ENCODE assay signal across 9 cellular contexts in the genomic region with DNA sequence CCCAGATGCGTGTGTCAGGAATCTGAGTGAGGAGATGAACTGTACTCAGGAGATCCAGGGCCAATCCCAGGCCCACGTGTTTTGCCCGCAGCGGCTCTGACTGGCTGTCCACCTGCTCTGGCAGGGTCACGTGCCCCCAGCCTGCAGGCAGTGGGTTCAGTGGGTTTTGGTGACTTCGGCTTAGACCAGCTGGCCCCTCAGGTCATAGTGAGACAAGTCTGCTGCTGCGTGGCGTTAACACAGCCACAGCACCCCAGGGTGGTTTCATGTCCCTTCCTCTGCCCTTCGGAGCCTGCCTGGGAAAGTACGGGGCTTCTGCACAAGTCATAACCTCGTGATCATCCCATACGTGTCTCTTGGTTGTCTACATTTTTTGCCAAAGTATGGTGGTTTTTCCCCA. TPM values are rescaled to one million over a fixed set of nuclear protein-coding genes. Genes with fewer than 3 reads are reported as not detected.
DNase-seq lines count a peak whose midpoint lies in the region; ATAC-seq, FAIRE-seq and TF ChIP-seq lines count a peak whose summit lies in the region.
"Had no signal": no experiment of that assay in that cellular context is flagged by ENCODE, and none has a peak within 500 bp of the region (broad histone marks: within the 10 kb centered on the region; RNA-seq: fewer than 3 reads in every experiment).

No MANE protein-coding gene starts in this region.

- H3K36me3 ChIP-seq in body of pancreas (replicated peaks in 1 of 2; ENCODE audit: insufficient read depth in 1 of 2, low read depth in 2 of 2) (no peaks in the 10 kb centered on the region), BE2C (no peaks in the 10 kb centered on the region)

- H3K9me3 ChIP-seq in body of pancreas = no peaks in the 10 kb centered on the region
- H3K9me3 ChIP-seq in BE2C = no peaks in the 10 kb centered on the region

- peaks cover 13% of the 10 kb centered on the region for H3K27me3 Mint-ChIP-seq in progenitor cell of endocrine pancreas

- H3K9me3 Mint-ChIP-seq in progenitor cell of endocrine pancreas (ENCODE audit: low read depth) = no peaks in the 10 kb centered on the region

- peaks cover 52% of the 10 kb centered on the region for H3K4me1 Mint-ChIP-seq in progenitor cell of endocrine pancreas (ENCODE audit: low read depth)

- FAIRE-seq in GM12892 (lab: Jason Lieb, UNC) = peak; percentile 97

- no peak for TF ChIP-seq POLR2A in GM12892 (IDR thresholded peaks at IDR 0.05; ENCODE audit: low read depth, low read length)
- no peak for TF ChIP-seq POLR2A in body of pancreas (IDR thresholded peaks at IDR 0.05)

- peaks cover 69% of the 10 kb centered on the region for H3K4me1 ChIP-seq in body of pancreas
- peaks cover 5% of the 10 kb centered on the region; the same call in 1 of the 2 replicates for H3K4me1 ChIP-seq in BE2C

- H3K27ac ChIP-seq in body of pancreas = peak overlapping the region; percentile 50 to 90 (median 73)

- ATAC-seq in HG02798 (IDR thresholded peaks at IDR 0.05; ENCODE audit: poor library complexity, unreplicated experiment) (peak; percentile 34), body of pancreas (no peak)

- intact Hi-C loops in body of pancreas (cut with DNase I) = no loop called here

- no peak overlapping the region for H3K4me3 ChIP-seq in body of pancreas
- no peak overlapping the region; the same call in 1 of the 2 replicates for H3K4me3 ChIP-seq in BE2C (ENCODE audit: low read depth, low read length)

- 30% methylated on average over 10 to 12 of the region's 12 CpGs for WGBS in body of pancreas, 2 donors

- DNase-seq in GM12892 (ENCODE audit: insufficient read length) (no peak), body of pancreas (peak in 2 of 4 donors; percentile 51 to 64), progenitor cell of endocrine pancreas (ENCODE audit: low spot score, unreplicated experiment) (no peak), SKM-1 treated with dmso at 0.1 percent for 144 hours (lab: John Stamatoyannopoulos, UW; ENCODE audit: unreplicated experiment) (no peak), NCI-H510A treated with DMSO at 0.1 percent for 48 hours (lab: John Stamatoyannopoulos, UW) (no peak), BE2C (no peak)
- no peak for DNase-seq in activated CD4-positive, CD25-positive, alpha-beta regulatory T cell (lab: John Stamatoyannopoulos, UW)
- DNase-seq: anterior cingulate cortex had no signal

- peaks cover 3% of the 10 kb centered on the region for H3K36me3 Mint-ChIP-seq in progenitor cell of endocrine pancreas (ENCODE audit: insufficient read depth)

- H3K27ac Mint-ChIP-seq in progenitor cell of endocrine pancreas = peak overlapping the region; percentile 96

- H3K4me3 Mint-ChIP-seq in progenitor cell of endocrine pancreas (ENCODE audit: low read depth) = peak overlapping the region; percentile 82

- H3K27me3 ChIP-seq in body of pancreas (no peaks in the 10 kb centered on the region), BE2C (peaks cover 10% of the 10 kb centered on the region; the same call in 1 of the 2 replicates)

- TF ChIP-seq CTCF in body of pancreas (IDR thresholded peaks at IDR 0.05) (no peak), progenitor cell of endocrine pancreas (IDR thresholded peaks at IDR 0.05; ENCODE audit: unreplicated experiment) (no peak), BE2C (IDR thresholded peaks at IDR 0.05; ENCODE audit: low read depth, low read length) (no peak)

RNA-seq across cellular contexts. Expression of gene FBRSL1, which starts 2.6 kb away (rescaled TPM):
- 3.1 TPM for polyA plus RNA-seq in GM12892 (2012; ENCODE audit: missing spikeins)
- total RNA-seq in body of pancreas (10 to 100 TPM; 29.8 to 50.1 TPM), progenitor cell of endocrine pancreas (195 and 199 TPM in 2 replicates)
- polyA plus RNA-seq in BE2C (2012; ENCODE audit: insufficient read depth, insufficient read length, low read depth) = 168 TPM
